Comparison of ENCODE assay signal across 17 cellular contexts in genomic region chr11:128964463-128964930, GRCh38. TPM values are rescaled to one million over a fixed set of nuclear protein-coding genes. Genes with fewer than 3 reads are reported as not detected.
A peak's percentile ranks its signal among the peaks of the same experiment; 100 is the strongest.
DNase-seq lines count a peak whose midpoint lies in the region; ATAC-seq and TF ChIP-seq lines count a peak whose summit lies in the region.
"Had no signal": no experiment of that assay in that cellular context is flagged by ENCODE, and none has a peak within 500 bp of the region (broad histone marks: within the 10 kb centered on the region; RNA-seq: fewer than 3 reads in every experiment).

No MANE protein-coding gene starts in this region.

- no peak overlapping the region for H2AFZ ChIP-seq in PC-9
- H2AFZ ChIP-seq: parathyroid adenoma had no signal

- H3K36me3 ChIP-seq in esophagus muscularis mucosa: peaks cover 4 to 14% (median 9%) of the 10 kb centered on the region in 4 donors
- no peaks in the 10 kb centered on the region for H3K36me3 ChIP-seq in PC-9 (ENCODE audit: low read depth)
- H3K36me3 ChIP-seq: BE2C, cardiac muscle cell had no signal

- no peaks in the 10 kb centered on the region for H3K27me3 Mint-ChIP-seq in activated naive CD8-positive, alpha-beta T cell treated with anti-CD3 and anti-CD28 coated beads, Interleukin-2, amount 10 ng/mL, durations not matched to agents 7 days and 5 days
- peaks cover 2% of the 10 kb centered on the region for H3K27me3 Mint-ChIP-seq in activated naive CD8-positive, alpha-beta T cell treated with anti-CD3 and anti-CD28 coated beads, Interleukin-2, amount 50 U/mL, for 24 hours

- no TSS peak for BruUV-seq in PC-9 (replicated peaks; lab: Mats Ljungman, UMichigan)

- 81% methylated on average over 7 of the region's 7 CpGs for WGBS in esophagus muscularis mucosa

- TF ChIP-seq EP300 in esophagus muscularis mucosa (IDR thresholded peaks at IDR 0.05): no peak

- H3K27ac ChIP-seq in esophagus muscularis mucosa (replicated peaks in 1 of 4) (no peak overlapping the region), PC-9 (no peak overlapping the region)
- H3K27ac ChIP-seq: cardiac muscle cell, parathyroid adenoma, tibial artery had no signal

- H4K20me1 ChIP-seq in PC-9 (ENCODE audit: insufficient read depth): no peaks in the 10 kb centered on the region

- H3K4me1 ChIP-seq in esophagus muscularis mucosa (no peaks in the 10 kb centered on the region), PC-9 (replicated peaks; ENCODE audit: insufficient read depth) (no peaks in the 10 kb centered on the region)
- H3K4me1 ChIP-seq: BE2C, parathyroid adenoma, tibial artery had no signal

- H3K27ac Mint-ChIP-seq in activated naive CD8-positive, alpha-beta T cell treated with anti-CD3 and anti-CD28 coated beads, Interleukin-2, amount 10 ng/mL, durations not matched to agents 7 days and 5 days: peak overlapping the region; percentile 45
- no peak overlapping the region for H3K27ac Mint-ChIP-seq in activated naive CD8-positive, alpha-beta T cell treated with anti-CD3 and anti-CD28 coated beads, Interleukin-2, amount 50 U/mL, for 24 hours

- no peaks in the 10 kb centered on the region for H3K9me2 ChIP-seq in PC-9 (ENCODE audit: insufficient read depth)

- no peak for ATAC-seq in activated naive CD8-positive, alpha-beta T cell treated with anti-CD3 and anti-CD28 coated beads, Interleukin-2, amount 10 ng/mL, durations not matched to agents 7 days and 5 days (ENCODE audit: low read depth)
- no peak for ATAC-seq in activated naive CD8-positive, alpha-beta T cell treated with anti-CD3 and anti-CD28 coated beads, Interleukin-2, amount 50 U/mL, for 24 hours
- ATAC-seq in GM21447 (IDR thresholded peaks at IDR 0.05; ENCODE audit: unreplicated experiment): no peak
- ATAC-seq: left colon had no signal

- intact Hi-C loops in esophagus muscularis mucosa (cut with DNase I): no loop called here
- intact Hi-C loops in PC-9 (cut with micrococcal nuclease; ENCODE audit: unreplicated experiment): no loop called here

- peak overlapping the region; percentile 39 for H3K4me3 Mint-ChIP-seq in activated naive CD8-positive, alpha-beta T cell treated with anti-CD3 and anti-CD28 coated beads, Interleukin-2, amount 10 ng/mL, durations not matched to agents 7 days and 5 days
- H3K4me3 Mint-ChIP-seq in activated naive CD8-positive, alpha-beta T cell treated with anti-CD3 and anti-CD28 coated beads, Interleukin-2, amount 50 U/mL, for 24 hours: no peak overlapping the region

- TF ChIP-seq POLR2A in esophagus muscularis mucosa (IDR thresholded peaks at IDR 0.05; ENCODE audit: low read depth): no peak

- DNase-seq in activated naive CD8-positive, alpha-beta T cell treated with anti-CD3 and anti-CD28 coated beads, Interleukin-2, amount 10 ng/mL, durations not matched to agents 7 days and 5 days: no peak
- no peak for DNase-seq in activated naive CD8-positive, alpha-beta T cell treated with anti-CD3 and anti-CD28 coated beads, Interleukin-2, amount 50 U/mL, for 24 hours
- DNase-seq in NCI-H2196 (lab: John Stamatoyannopoulos, UW; ENCODE audit: unreplicated experiment): peak; percentile 46
- peak; percentile 66 for DNase-seq in esophagus muscularis mucosa (ENCODE audit: extremely low spot score)
- DNase-seq in NCI-H1105 treated with DMSO at 0.1 percent for 48 hours (lab: John Stamatoyannopoulos, UW): no peak
- no peak for DNase-seq in PC-9
- DNase-seq: BE2C; effector CD4-positive, alpha-beta T cell; Kasumi-1; left colon; NCI-H2081; tibial artery had no signal

- peaks cover 2% of the 10 kb centered on the region for H3K9me3 Mint-ChIP-seq in activated naive CD8-positive, alpha-beta T cell treated with anti-CD3 and anti-CD28 coated beads, Interleukin-2, amount 10 ng/mL, durations not matched to agents 7 days and 5 days
- H3K9me3 Mint-ChIP-seq in activated naive CD8-positive, alpha-beta T cell treated with anti-CD3 and anti-CD28 coated beads, Interleukin-2, amount 50 U/mL, for 24 hours: no peaks in the 10 kb centered on the region

- POLR2A ChIA-PET in activated naive CD8-positive, alpha-beta T cell treated with anti-CD3 and anti-CD28 coated beads, Interleukin-2, amount 10 ng/mL, durations not matched to agents 7 days and 5 days (lab: Charles Lee): no interaction called here
- POLR2A ChIA-PET in PC-9 (lab: Charles Lee; ENCODE audit: unreplicated experiment): no interaction called here

- H3K4me3 ChIP-seq in esophagus muscularis mucosa: no peak overlapping the region
- no peak overlapping the region for H3K4me3 ChIP-seq in PC-9
- H3K4me3 ChIP-seq: cardiac muscle cell, skin epidermis, tibial artery had no signal

- CTCF ChIA-PET in PC-9 (lab: Charles Lee): no interaction called here

- H3K9me3 ChIP-seq in esophagus muscularis mucosa: no peaks in the 10 kb centered on the region
- no peaks in the 10 kb centered on the region for H3K9me3 ChIP-seq in PC-9 (ENCODE audit: insufficient read depth, low read depth)
- H3K9me3 ChIP-seq: BE2C, tibial artery had no signal

- H3K4me1 Mint-ChIP-seq in activated naive CD8-positive, alpha-beta T cell treated with anti-CD3 and anti-CD28 coated beads, Interleukin-2, amount 10 ng/mL, durations not matched to agents 7 days and 5 days: peaks cover 23% of the 10 kb centered on the region
- H3K4me1 Mint-ChIP-seq in activated naive CD8-positive, alpha-beta T cell treated with anti-CD3 and anti-CD28 coated beads, Interleukin-2, amount 50 U/mL, for 24 hours: peaks cover 27% of the 10 kb centered on the region

- H3K36me3 Mint-ChIP-seq in activated naive CD8-positive, alpha-beta T cell treated with anti-CD3 and anti-CD28 coated beads, Interleukin-2, amount 10 ng/mL, durations not matched to agents 7 days and 5 days: no peaks in the 10 kb centered on the region
- H3K36me3 Mint-ChIP-seq in activated naive CD8-positive, alpha-beta T cell treated with anti-CD3 and anti-CD28 coated beads, Interleukin-2, amount 50 U/mL, for 24 hours (ENCODE audit: low read depth): no peaks in the 10 kb centered on the region

- no peaks in the 10 kb centered on the region for H3K79me2 ChIP-seq in PC-9 (ENCODE audit: low read depth)
- H3K79me2 ChIP-seq: parathyroid adenoma had no signal

- TF ChIP-seq CTCF in esophagus muscularis mucosa (IDR thresholded peaks at IDR 0.05) (no peak), PC-9 (conservative IDR thresholded peaks at IDR 0.05) (no peak)

- H3F3A ChIP-seq in PC-9 (ENCODE audit: insufficient read depth, low read depth): no peaks in the 10 kb centered on the region

- H3K27me3 ChIP-seq in esophagus muscularis mucosa (no peaks in the 10 kb centered on the region), PC-9 (ENCODE audit: insufficient read depth, low read depth) (no peaks in the 10 kb centered on the region)
- H3K27me3 ChIP-seq: cardiac muscle cell, tibial artery had no signal

- H3K4me2 ChIP-seq in PC-9: no peak overlapping the region

RNA-seq across cellular contexts. Expression of gene TP53AIP1, which starts 21.8 kb away (rescaled TPM):
- not detected for total RNA-seq in activated naive CD8-positive, alpha-beta T cell treated with anti-CD3 and anti-CD28 coated beads, Interleukin-2, amount 10 ng/mL, durations not matched to agents 7 days and 5 days
- total RNA-seq in esophagus muscularis mucosa: under 1 TPM in 1 of 4 donors, not detected in 3; 0.57 TPM
- not detected in 2 replicates for total RNA-seq in PC-9 (2021)
- total RNA-seq: cardiac muscle cell; T-helper 1 cell treated with Interleukin-12 subunit alpha and Interleukin-12 subunit beta and Interleukin-4 antibody, amounts not matched to agents 30 ng/mL and 1 ng/mL, for 36 hours had no signal

Comparison
In these comparisons a context has a peak if more than half of its experiments do, and no peak if none do; other contexts are left out.
1. DNase-seq: peak in NCI-H2196 (single experiment) and esophagus muscularis mucosa (single experiment); none in activated naive CD8-positive, alpha-beta T cell treated with anti-CD3 and anti-CD28 coated beads, Interleukin-2, amount 10 ng/mL, durations not matched to agents 7 days and 5 days (single experiment), activated naive CD8-positive, alpha-beta T cell treated with anti-CD3 and anti-CD28 coated beads, Interleukin-2, amount 50 U/mL, for 24 hours (single experiment), NCI-H1105 treated with DMSO at 0.1 percent for 48 hours (single experiment) and PC-9 (0 of 2).